In genomic region chr9:137456864-137457405, GRCh38 we compare ENCODE assay signal across 15 cellular contexts. TPM values are rescaled to one million over a fixed set of nuclear protein-coding genes. Genes with fewer than 3 reads are reported as not detected.
DNase-seq lines count a peak whose midpoint lies in the region; ATAC-seq and TF ChIP-seq lines count a peak whose summit lies in the region.
"Had no signal": no experiment of that assay in that cellular context is flagged by ENCODE, and none has a peak within 500 bp of the region (broad histone marks: within the 10 kb centered on the region; RNA-seq: fewer than 3 reads in every experiment).

No MANE protein-coding gene starts in this region.

- TF ChIP-seq CTCF in prostate gland (IDR thresholded peaks at IDR 0.05): no peak

- no peak overlapping the region for H3K27ac Mint-ChIP-seq in activated CD4-positive, alpha-beta T cell treated with anti-CD3 and anti-CD28 coated beads for 36 hours
- H3K27ac Mint-ChIP-seq in IgD-negative memory B cell: peak overlapping the region in 1 of 3 donors; percentile 5

- peaks cover 12% of the 10 kb centered on the region for H3K4me1 ChIP-seq in prostate gland (replicated peaks)

- ATAC-seq in activated CD4-positive, alpha-beta T cell treated with anti-CD3 and anti-CD28 coated beads for 36 hours: no peak
- ATAC-seq: stimulated activated memory B cell treated with anti-CD40 and anti-IgM and Interleukin-4, amounts not matched to agents 10 μg/mL and 1 μg/mL and 100 μg/mL, for 72 hours had no signal

- H3K27me3 ChIP-seq in prostate gland (replicated peaks; ENCODE audit: insufficient read depth): no peaks in the 10 kb centered on the region

- WGBS in prostate gland: 91% methylated on average over 10 of the region's 10 CpGs

- no peaks in the 10 kb centered on the region for H3K27me3 Mint-ChIP-seq in activated CD4-positive, alpha-beta T cell treated with anti-CD3 and anti-CD28 coated beads for 36 hours
- H3K27me3 Mint-ChIP-seq in IgD-negative memory B cell: no peaks in the 10 kb centered on the region
- H3K27me3 Mint-ChIP-seq: stimulated activated memory B cell treated with anti-CD40 and anti-IgM and Interleukin-4, amounts not matched to agents 10 μg/mL and 1 μg/mL and 100 μg/mL, for 72 hours had no signal

- H3K36me3 ChIP-seq in prostate gland: no peaks in the 10 kb centered on the region

- no peak for TF ChIP-seq POLR2A in prostate gland (IDR thresholded peaks at IDR 0.05)

- H3K27ac ChIP-seq in cingulate gyrus (ENCODE audit: low read depth, low read length): peak overlapping the region; percentile 81
- peak overlapping the region; percentile 37 to 69 for H3K27ac ChIP-seq in prostate gland

- intact Hi-C loops in activated CD4-positive, alpha-beta T cell treated with anti-CD3 and anti-CD28 coated beads for 36 hours (cut with DNase I, micrococcal nuclease): loop anchor here in 1 of 2 experiments (10.0 kb wide), 1 partner anchor 1212 kb away; the partner anchor contains the start of gene QSOX2
- intact Hi-C loops in prostate gland (cut with DNase I): no loop called here

- no peak overlapping the region for H3K4me3 ChIP-seq in prostate gland

- CTCF ChIA-PET in activated CD4-positive, alpha-beta T cell treated with anti-CD3 and anti-CD28 coated beads for 36 hours (lab: Charles Lee): no interaction called here

- peaks cover 39% of the 10 kb centered on the region for H3K4me1 Mint-ChIP-seq in activated CD4-positive, alpha-beta T cell treated with anti-CD3 and anti-CD28 coated beads for 36 hours
- H3K4me1 Mint-ChIP-seq in IgD-negative memory B cell: peaks cover 2 to 5% (median 3%) of the 10 kb centered on the region in 3 donors

- DNase-seq in activated CD4-positive, alpha-beta T cell treated with anti-CD3 and anti-CD28 coated beads for 36 hours: no peak
- no peak for DNase-seq in activated CD4-positive, alpha-beta T cell treated with anti-CD3 and anti-CD28 coated beads for 4 hours
- no peak for DNase-seq in prostate gland (ENCODE audit: low spot score)
- no peak for DNase-seq in SW 1271 (lab: John Stamatoyannopoulos, UW)
- no peak for DNase-seq in NCI-H2227 treated with DMSO at 0.1 percent for 48 hours (lab: John Stamatoyannopoulos, UW)
- DNase-seq in stimulated activated CD4-positive, alpha-beta T cell treated with anti-CD3 and anti-CD28 coated beads, Interleukin-4, amount 100 ng/mL, for 1 hour: no peak
- DNase-seq: erythroblast; stimulated activated CD4-positive, alpha-beta T cell treated with anti-CD3 and anti-CD28 coated beads, Interleukin-15, amount 100 ng/mL, for 24 hours had no signal

- POLR2A ChIA-PET in activated CD4-positive, alpha-beta T cell treated with anti-CD3 and anti-CD28 coated beads for 36 hours (lab: Charles Lee): no interaction called here

- peak overlapping the region; percentile 17 for H3K4me3 Mint-ChIP-seq in activated CD4-positive, alpha-beta T cell treated with anti-CD3 and anti-CD28 coated beads for 36 hours
- H3K4me3 Mint-ChIP-seq in IgD-negative memory B cell: peak overlapping the region in 3 of 4 donors; percentile 17 to 65 (median 43)

- H3K9me3 Mint-ChIP-seq in activated CD4-positive, alpha-beta T cell treated with anti-CD3 and anti-CD28 coated beads for 36 hours (ENCODE audit: low read depth): no peaks in the 10 kb centered on the region
- H3K9me3 Mint-ChIP-seq in IgD-negative memory B cell: no peaks in the 10 kb centered on the region

- H3K36me3 Mint-ChIP-seq in activated CD4-positive, alpha-beta T cell treated with anti-CD3 and anti-CD28 coated beads for 36 hours (ENCODE audit: low read depth): peaks cover 27% of the 10 kb centered on the region
- no peaks in the 10 kb centered on the region for H3K36me3 Mint-ChIP-seq in IgD-negative memory B cell

- H3K9me3 ChIP-seq in prostate gland: no peaks in the 10 kb centered on the region

RNA-seq across cellular contexts. Expression of gene NSMF, which starts 2.2 kb away (rescaled TPM):
- 10 to 100 TPM; 63.6 to 65.0 TPM for total RNA-seq in activated CD4-positive, alpha-beta T cell treated with anti-CD3 and anti-CD28 coated beads for 36 hours
- 3.4 TPM for polyA plus RNA-seq in IgD-negative memory B cell
- 100 to 1,000 TPM in 1 of 2 donors, 10 to 100 TPM in 1; 42.4 to 128 TPM for total RNA-seq in prostate gland

RNA-seq across cellular contexts. Expression of gene ENTPD8, which starts 15.8 kb away (rescaled TPM):
- total RNA-seq in activated CD4-positive, alpha-beta T cell treated with anti-CD3 and anti-CD28 coated beads for 36 hours: not detected
- not detected for polyA plus RNA-seq in IgD-negative memory B cell
- 1 to 10 TPM; 1.8 TPM for total RNA-seq in prostate gland
- total RNA-seq: activated CD8-positive, alpha-beta memory T cell treated with anti-CD3 and anti-CD28 coated beads for 36 hours; bronchial epithelial cell; NCI-H460; SK-MEL-5 had no signal

RNA-seq across cellular contexts. Expression of gene NOXA1, which starts 33.7 kb away (rescaled TPM):
- 1 to 10 TPM in 1 of 2 experiments, under 1 TPM in 1; 0.97 to 1.7 TPM for total RNA-seq in activated CD4-positive, alpha-beta T cell treated with anti-CD3 and anti-CD28 coated beads for 36 hours
- 1.4 TPM for polyA plus RNA-seq in IgD-negative memory B cell
- 10 to 100 TPM in 1 of 2 donors, 1 to 10 TPM in 1; 7.5 to 17.1 TPM for total RNA-seq in prostate gland

RNA-seq across cellular contexts. Expression of gene EXD3, which starts 34.0 kb away (rescaled TPM):
- total RNA-seq in activated CD4-positive, alpha-beta T cell treated with anti-CD3 and anti-CD28 coated beads for 36 hours: 1 to 10 TPM; 6.7 to 7.1 TPM
- polyA plus RNA-seq in IgD-negative memory B cell: 5.6 TPM
- 10 to 100 TPM; 32.6 to 44.8 TPM for total RNA-seq in prostate gland
